8 cellular contexts compared by ENCODE assay signal in the genomic region with DNA sequence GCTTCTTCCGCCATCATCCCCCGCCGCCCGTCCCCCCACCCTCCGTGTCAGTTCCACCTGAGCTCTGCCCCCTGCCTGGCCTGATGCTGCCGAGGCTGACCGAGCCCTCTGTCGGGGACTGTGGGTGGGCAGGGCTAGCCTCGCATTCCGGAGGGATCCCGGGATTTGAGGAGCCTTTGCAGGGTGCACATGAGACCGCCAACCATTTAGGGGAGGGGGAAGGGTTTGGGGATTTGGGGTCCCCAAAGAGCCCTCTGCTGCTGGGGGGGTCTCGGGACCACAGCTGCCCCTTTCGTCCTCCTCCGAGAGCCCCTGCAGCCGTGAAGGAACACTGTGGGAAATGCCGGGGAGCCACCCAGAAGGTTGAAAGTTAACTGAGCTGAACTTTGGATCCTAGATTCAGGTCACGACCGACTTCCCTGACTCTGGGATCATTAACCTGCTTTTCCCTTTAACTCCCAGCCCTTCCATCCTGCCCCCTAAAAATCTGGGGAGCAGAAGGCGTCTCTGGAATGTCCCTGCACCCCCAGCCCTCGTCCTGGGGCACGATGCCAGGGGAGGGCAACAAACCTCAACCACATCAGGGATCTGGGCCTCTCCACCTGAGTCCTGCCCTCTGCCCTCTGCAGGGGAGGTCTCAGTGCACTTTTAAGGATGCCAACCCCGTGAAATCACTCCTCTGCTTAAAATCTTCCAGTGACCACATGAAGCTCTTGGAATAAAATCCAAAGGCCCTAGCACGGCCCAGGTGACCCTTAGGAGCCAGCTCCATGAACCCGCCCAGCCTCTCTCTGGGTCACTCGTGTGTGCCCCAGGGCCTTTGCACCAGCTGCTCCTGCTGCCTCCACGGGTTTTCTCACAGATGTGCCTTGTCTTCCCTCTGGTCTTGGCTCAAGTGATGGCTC.
DNase-seq lines count a peak whose midpoint lies in the region; ATAC-seq and TF ChIP-seq lines count a peak whose summit lies in the region.

No MANE protein-coding gene starts in this region.

- peak overlapping the region; percentile 90 for H3K4me3 ChIP-seq in PC-3 (ENCODE audit: low read length)
- H3K4me3 ChIP-seq in esophagus squamous epithelium: peak overlapping the region in 3 of 4 donors; percentile 43 to 69 (median 52)
- H3K4me3 ChIP-seq in trophoblast cell (ENCODE audit: low read depth, low read length): no peak overlapping the region

- H3K14ac ChIP-seq in trophoblast cell (ENCODE audit: low read length): no peak overlapping the region

- H3K9ac ChIP-seq in PC-3 (ENCODE audit: low read length) (peak overlapping the region; percentile 89), trophoblast cell (ENCODE audit: low read length) (no peak overlapping the region)

- no peak overlapping the region for H3K18ac ChIP-seq in trophoblast cell (ENCODE audit: low read length)

- H3K9me3 ChIP-seq in PC-3 (ENCODE audit: low read length): no peaks in the 10 kb centered on the region
- H3K9me3 ChIP-seq in esophagus squamous epithelium: no peaks in the 10 kb centered on the region
- H3K9me3 ChIP-seq in trophoblast cell (ENCODE audit: insufficient read depth, low read depth, low read length): peaks cover 6% of the 10 kb centered on the region

- no peaks in the 10 kb centered on the region for H3F3A ChIP-seq in PC-3 (ENCODE audit: low read length, unreplicated experiment)

- H3K4me2 ChIP-seq in PC-3 (ENCODE audit: low read length) (peak overlapping the region; percentile 96), trophoblast cell (ENCODE audit: low read length) (peak overlapping the region; percentile 89)

- H4K20me1 ChIP-seq in PC-3 (ENCODE audit: low read length): no peaks in the 10 kb centered on the region

- no peak overlapping the region for H2AK5ac ChIP-seq in trophoblast cell (ENCODE audit: low read length)

- WGBS in esophagus squamous epithelium, 2 donors: 63 to 70% methylated on average over 11 to 14 of the region's 27 CpGs
- WGBS in trophoblast cell (ENCODE audit: extremely low coverage, insufficient coverage, insufficient read length): no CpG with 5 or more reads among the region's 27 CpGs

- ATAC-seq in PC-3: no peak; the same call in 1 of the 2 replicates
- no peak for ATAC-seq in HG02642 (IDR thresholded peaks at IDR 0.05; ENCODE audit: poor library complexity, unreplicated experiment)
- ATAC-seq in HG03159 (IDR thresholded peaks at IDR 0.05; ENCODE audit: unreplicated experiment): no peak

- peak overlapping the region; percentile 80 for H4K91ac ChIP-seq in trophoblast cell (ENCODE audit: low read depth, low read length)

- POLR2A ChIA-PET in PC-3 (lab: Charles Lee; ENCODE audit: unreplicated experiment): interaction anchor here (0.6 to 1.9 kb wide), 4 partner anchors 10 to 528 kb away, joined by 3 to 15 read pairs (median 6); no protein-coding TSS in a partner anchor

- H3K27ac ChIP-seq in PC-3 (ENCODE audit: low read length): peak overlapping the region; percentile 91
- peak overlapping the region; percentile 71 to 96 (median 87) for H3K27ac ChIP-seq in esophagus squamous epithelium
- peak overlapping the region; percentile 39 for H3K27ac ChIP-seq in trophoblast cell (ENCODE audit: low read depth, low read length)

- H4K12ac ChIP-seq in trophoblast cell (ENCODE audit: low read depth, low read length): no peak overlapping the region

- CTCF ChIA-PET in PC-3 (lab: Charles Lee): interaction anchor here (0.6 to 1.8 kb wide), 2 partner anchors 9 to 24 kb away, joined by 9 to 54 read pairs; no protein-coding TSS in a partner anchor

- no peak overlapping the region for H3K4ac ChIP-seq in trophoblast cell (ENCODE audit: low read depth, low read length)

- DNase-seq in CD1c-positive myeloid dendritic cell (ENCODE audit: extremely low spot score): peak; percentile 9
- DNase-seq in PC-3: no peak
- no peak for DNase-seq in esophagus squamous epithelium (lab: John Stamatoyannopoulos, UW)
- peak; percentile 56 to 63 for DNase-seq in trophoblast cell
- no peak for DNase-seq in erythroblast (lab: John Stamatoyannopoulos, UW)
- no peak for DNase-seq in stimulated activated CD8-positive, alpha-beta memory T cell treated with anti-CD3 and anti-CD28 coated beads, Interleukin-4, amount 100 ng/mL, for 48 hours

- no peak overlapping the region for H2BK5ac ChIP-seq in trophoblast cell (ENCODE audit: low read depth, low read length, poor library complexity)

- intact Hi-C loops in PC-3 (cut with micrococcal nuclease): loop anchor here (2.0 to 10.0 kb wide), 5 partner anchors 33 to 528 kb away; partner anchors contain the start of gene NCOR2
- intact Hi-C loops in esophagus squamous epithelium (cut with DNase I): no loop called here

- H2BK120ac ChIP-seq in trophoblast cell (ENCODE audit: insufficient read depth, low read length, poor library complexity): peak overlapping the region; percentile 3

- H3K4me1 ChIP-seq in PC-3 (ENCODE audit: insufficient read depth, low read length) (peaks cover 73% of the 10 kb centered on the region), esophagus squamous epithelium (peaks cover 58 to 95% (median 80%) of the 10 kb centered on the region in 3 donors), trophoblast cell (ENCODE audit: control insufficient read depth in 1 of 2, insufficient read depth in 2 of 2, low read length in 2 of 2) (peaks cover 50 to 69% of the 10 kb centered on the region in 2 experiments)

- TF ChIP-seq CTCF in PC-3 (conservative IDR thresholded peaks at IDR 0.05; ENCODE audit: low read depth, low read length) (no peak), esophagus squamous epithelium (IDR thresholded peaks at IDR 0.05) (no peak)

- H2AFZ ChIP-seq in PC-3 (ENCODE audit: low read length) (no peak overlapping the region), trophoblast cell (ENCODE audit: insufficient read depth, low read length, poor library complexity) (no peak overlapping the region)

- peaks cover 42% of the 10 kb centered on the region for H3K79me1 ChIP-seq in trophoblast cell (ENCODE audit: low read length)

- no peak overlapping the region for H3K23ac ChIP-seq in trophoblast cell (ENCODE audit: low read length)

- no peak for TF ChIP-seq POLR2A in esophagus squamous epithelium (IDR thresholded peaks at IDR 0.05)
- TF ChIP-seq POLR2A in erythroblast (IDR thresholded peaks at IDR 0.05; ENCODE audit: low read length): no peak

- H2BK12ac ChIP-seq in trophoblast cell (ENCODE audit: low read length): peak overlapping the region; percentile 21

- no TSS peak for BruUV-seq in PC-3 (replicated peaks; lab: Mats Ljungman, UMichigan)

- H3K27me3 ChIP-seq in PC-3 (ENCODE audit: low read length): no peaks in the 10 kb centered on the region
- H3K27me3 ChIP-seq in esophagus squamous epithelium: no peaks in the 10 kb centered on the region
- no peaks in the 10 kb centered on the region for H3K27me3 ChIP-seq in trophoblast cell (ENCODE audit: insufficient read depth, low read length)

- H3K9me2 ChIP-seq in PC-3 (replicated peaks; ENCODE audit: low read length): no peaks in the 10 kb centered on the region

- H3K36me3 ChIP-seq in PC-3 (ENCODE audit: low read depth, low read length) (peaks cover 3% of the 10 kb centered on the region), esophagus squamous epithelium (peaks cover 0 to 57% (median 6%) of the 10 kb centered on the region in 3 donors), trophoblast cell (ENCODE audit: control insufficient read depth in 1 of 2, insufficient read depth in 2 of 2, low read length in 2 of 2) (peaks cover 24% of the 10 kb centered on the region in 2 experiments)

- H3K79me2 ChIP-seq in PC-3 (ENCODE audit: low read length) (peaks cover 62% of the 10 kb centered on the region), trophoblast cell (ENCODE audit: control insufficient read depth, insufficient read depth, low read length, poor library complexity) (peaks cover 19% of the 10 kb centered on the region)

- H4K8ac ChIP-seq in trophoblast cell (ENCODE audit: low read depth, low read length): no peak overlapping the region

Comparison
In these comparisons a context has a peak if more than half of its experiments do, and no peak if none do; other contexts are left out.
1. DNase-seq: peak in CD1c-positive myeloid dendritic cell (single experiment) and trophoblast cell (2 of 2); none in PC-3 (single experiment), esophagus squamous epithelium (single experiment), erythroblast (0 of 2) and stimulated activated CD8-positive, alpha-beta memory T cell treated with anti-CD3 and anti-CD28 coated beads, Interleukin-4, amount 100 ng/mL, for 48 hours (single experiment).
2. H3K27ac ChIP-seq: peak in every context shown above with its lines; median percentile 91 in PC-3; 87 in esophagus squamous epithelium; 39 in trophoblast cell.